8 cellular contexts compared by ENCODE assay signal in genomic region chr11:18171377-18172000, GRCh38. TPM values are rescaled to one million over a fixed set of nuclear protein-coding genes. Genes with fewer than 3 reads are reported as not detected.
A peak's percentile ranks its signal among the peaks of the same experiment; 100 is the strongest.
DNase-seq lines count a peak whose midpoint lies in the region; ATAC-seq and TF ChIP-seq lines count a peak whose summit lies in the region.

No MANE protein-coding gene starts in this region.

- H3K23me2 ChIP-seq in H9 (ENCODE audit: insufficient read length, low read depth, low read length, poor library complexity, severe bottlenecking): no peaks in the 10 kb centered on the region

- H4K5ac ChIP-seq in H9 (ENCODE audit: insufficient read length, low read depth, low read length): no peak overlapping the region

- no peaks in the 10 kb centered on the region for H3K79me2 ChIP-seq in H9 (ENCODE audit: insufficient read depth, low read length)
- H3K79me2 ChIP-seq in hepatocyte: no peaks in the 10 kb centered on the region

- H3K9me3 Mint-ChIP-seq in H9: no peaks in the 10 kb centered on the region

- H3K27ac Mint-ChIP-seq in H9: no peak overlapping the region

- no peaks in the 10 kb centered on the region for H3K36me3 ChIP-seq in hepatocyte (replicated peaks; ENCODE audit: insufficient read depth, low read depth)

- H3K9ac ChIP-seq in H9 (ENCODE audit: extremely low read depth, insufficient read length, low read length): no peak overlapping the region

- no peak overlapping the region for H3K4me3 ChIP-seq in hepatocyte

- H3K4me1 Mint-ChIP-seq in H9: no peaks in the 10 kb centered on the region

- no peak overlapping the region for H2BK12ac ChIP-seq in H9 (ENCODE audit: insufficient read length, low read depth, low read length)

- H3K27me3 ChIP-seq in H9 (ENCODE audit: insufficient read depth, low read length): no peaks in the 10 kb centered on the region
- peaks cover 37% of the 10 kb centered on the region for H3K27me3 ChIP-seq in hepatocyte

- ATAC-seq in HG02642 (IDR thresholded peaks at IDR 0.05; ENCODE audit: poor library complexity, unreplicated experiment) (no peak), HG02884 (IDR thresholded peaks at IDR 0.05; ENCODE audit: unreplicated experiment) (no peak)

- H3K4ac ChIP-seq in H9 (ENCODE audit: low read depth, low read length): no peak overlapping the region

- no peak overlapping the region for H3K4me2 ChIP-seq in H9 (ENCODE audit: insufficient read depth, insufficient read length, low read length)
- no peak overlapping the region for H3K4me2 ChIP-seq in hepatocyte

- peak; percentile 63 for DNase-seq in COLO829 (ENCODE audit: low spot score)
- DNase-seq in H9: peak; percentile 56
- peak; percentile 53 for DNase-seq in RKO (ENCODE audit: low spot score)
- peak; percentile 52 for DNase-seq in hepatocyte (ENCODE audit: low spot score)
- DNase-seq in cerebellar nuclear complex (lab: John Stamatoyannopoulos, UW): no peak
- no peak for DNase-seq in UCSD-AML1 (lab: John Stamatoyannopoulos, UW; ENCODE audit: unreplicated experiment)

- H4K8ac ChIP-seq in H9 (replicated peaks; ENCODE audit: insufficient read length, low read depth, low read length): no peak overlapping the region

- H3K79me1 ChIP-seq in H9 (ENCODE audit: insufficient read depth, low read depth, low read length, poor library complexity, severe bottlenecking): no peaks in the 10 kb centered on the region

- no peaks in the 10 kb centered on the region for H3K36me3 Mint-ChIP-seq in H9 (ENCODE audit: insufficient read depth in 1 of 3, low read depth in 3 of 3)

- H3T11ph ChIP-seq in H9 (ENCODE audit: low read length): no peak overlapping the region

- no peak overlapping the region for H4K91ac ChIP-seq in H9 (ENCODE audit: insufficient read length, low read depth, low read length)

- H2AFZ ChIP-seq in H9 (ENCODE audit: low read length) (no peak overlapping the region), hepatocyte (no peak overlapping the region)

- H3K4me1 ChIP-seq in H9 (ENCODE audit: insufficient read depth, low read length): no peaks in the 10 kb centered on the region
- H3K4me1 ChIP-seq in hepatocyte (ENCODE audit: insufficient read depth): no peaks in the 10 kb centered on the region

- H3K23ac ChIP-seq in H9 (ENCODE audit: insufficient read length, low read depth, low read length): no peak overlapping the region

- no peak overlapping the region for H2AK5ac ChIP-seq in H9 (ENCODE audit: insufficient read length, low read length)

- no peak overlapping the region for H3K14ac ChIP-seq in H9 (ENCODE audit: insufficient read depth, low read length)

- no peak overlapping the region for H2BK15ac ChIP-seq in H9 (ENCODE audit: low read depth, low read length)

- no peaks in the 10 kb centered on the region for H4K20me1 ChIP-seq in H9 (ENCODE audit: control insufficient read depth, insufficient read depth, insufficient read length)
- no peaks in the 10 kb centered on the region for H4K20me1 ChIP-seq in hepatocyte (ENCODE audit: insufficient read depth, poor library complexity, severe bottlenecking)

- no peak overlapping the region for H2BK120ac ChIP-seq in H9 (ENCODE audit: low read depth, low read length, poor library complexity, severe bottlenecking)

- H3K9me3 ChIP-seq in H9 (ENCODE audit: control insufficient read depth, low read depth, low read length) (no peaks in the 10 kb centered on the region), hepatocyte (ENCODE audit: low read depth) (no peaks in the 10 kb centered on the region)

- H3K27ac ChIP-seq in H9 (ENCODE audit: insufficient read length, low read depth, low read length) (no peak overlapping the region), hepatocyte (no peak overlapping the region)

- no peaks in the 10 kb centered on the region for H3K9me2 ChIP-seq in hepatocyte (replicated peaks; ENCODE audit: insufficient read depth)

- no peak overlapping the region for H3K4me3 Mint-ChIP-seq in H9

- H3K27me3 Mint-ChIP-seq in H9 (ENCODE audit: low read depth): peaks cover 13% of the 10 kb centered on the region

- H3K18ac ChIP-seq in H9 (ENCODE audit: insufficient read length, low read depth, low read length): no peak overlapping the region

- no peak overlapping the region for H2BK20ac ChIP-seq in H9 (ENCODE audit: low read depth, low read length, poor library complexity, severe bottlenecking)

- TF ChIP-seq CTCF in H9 (conservative IDR thresholded peaks at IDR 0.05) (peak; percentile 85), hepatocyte (IDR thresholded peaks at IDR 0.05; ENCODE audit: poor library complexity) (peak; percentile 60)

- no peak overlapping the region for H2BK5ac ChIP-seq in H9 (ENCODE audit: insufficient read length, low read length)

- no CpG with 5 or more reads among the region's 4 CpGs for WGBS in H9 (ENCODE audit: extremely low coverage, insufficient read length, low lambda C conversion rate)
- WGBS in hepatocyte (ENCODE audit: low lambda C conversion rate, missing lambda C conversion rate): 80% methylated on average over 4 of the region's 4 CpGs

- no peak overlapping the region for H3K56ac ChIP-seq in H9 (ENCODE audit: insufficient read length, low read depth, low read length)

RNA-seq across cellular contexts. Expression of gene MRGPRX4, which starts 1.1 kb away (rescaled TPM):
- not detected in 2 replicates for total RNA-seq in H9 (2021)
- not detected in 2 replicates for total RNA-seq in hepatocyte
- not detected in 2 replicates for polyA plus RNA-seq in hepatocyte

RNA-seq across cellular contexts. Expression of gene MRGPRX3, which starts 39.1 kb away (rescaled TPM):
- not detected in 2 replicates for total RNA-seq in H9 (2021)
- not detected in 2 replicates for total RNA-seq in hepatocyte
- polyA plus RNA-seq in hepatocyte: not detected in 2 replicates

Comparison
In these comparisons a context has a peak if more than half of its experiments do, and no peak if none do; other contexts are left out.
1. DNase-seq: peak in COLO829 (single experiment), H9 (single experiment), RKO (single experiment) and hepatocyte (single experiment); none in cerebellar nuclear complex (0 of 2) and UCSD-AML1 (single experiment).